ENCODE assay signal across 1 cellular context in the genomic region with DNA sequence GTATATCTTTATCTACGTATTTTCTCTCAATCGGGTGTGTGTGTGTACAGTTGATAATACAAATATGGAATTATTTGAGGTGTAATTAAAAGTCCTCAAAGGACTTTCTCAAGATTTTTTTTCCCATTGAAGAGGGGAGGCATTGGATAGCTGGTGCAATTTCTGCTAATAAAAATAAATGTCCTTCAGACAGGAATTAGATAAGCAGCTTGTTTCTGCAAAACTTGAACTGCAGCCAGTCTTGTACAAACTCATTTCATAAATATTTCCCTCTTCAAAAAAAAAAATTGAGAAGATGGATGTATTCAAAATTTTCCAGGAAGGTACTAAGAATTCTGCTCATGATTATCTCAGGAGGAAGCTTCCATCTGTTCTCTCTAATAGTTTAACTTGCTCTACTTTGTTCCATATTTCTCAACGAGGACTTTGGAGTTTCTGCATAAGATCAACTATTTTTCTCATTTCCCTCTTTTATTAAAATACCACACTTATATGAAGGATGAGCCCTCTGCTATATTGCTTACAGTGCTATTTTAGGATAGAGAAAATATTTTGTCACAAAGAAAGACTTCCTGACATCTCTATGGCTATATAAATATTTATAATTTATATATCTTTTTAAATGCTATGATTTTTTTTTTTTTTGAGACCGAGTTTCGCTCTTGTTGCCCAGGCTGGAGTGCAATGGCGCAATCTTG.
TF ChIP-seq lines count a peak whose summit lies in the region.

No MANE protein-coding gene starts in this region.

TF ChIP-seq in SK-N-SH, 30 proteins besides CTCF, POLR2A, EP300 and RAD21 (continued from another document):
- TF ChIP-seq TAF1 (IDR thresholded peaks at IDR 0.05; ENCODE audit: borderline replicate concordance, low read depth, low read length) (no peak), TEAD4 (IDR thresholded peaks at IDR 0.05; ENCODE audit: borderline replicate concordance, insufficient read depth) (peak; percentile 88), YY1 (IDR thresholded peaks at IDR 0.05; ENCODE audit: low read depth) (no peak), TCF12 (IDR thresholded peaks at IDR 0.05) (peak; percentile 92), FOSL2 (IDR thresholded peaks at IDR 0.05; ENCODE audit: borderline replicate concordance, low read depth) (peak; percentile 51; the same call in 1 of the 2 replicates), SIN3A (IDR thresholded peaks at IDR 0.05; ENCODE audit: borderline replicate concordance, low read depth, low read length) (no peak), MXI1 (IDR thresholded peaks at IDR 0.05; ENCODE audit: low read depth, low read length) (no peak), ELF1 (IDR thresholded peaks at IDR 0.05) (no peak), FOXJ3 (CRISPR knock-in tag; IDR thresholded peaks at IDR 0.05) (no peak), EZH2phosphoT487 (IDR thresholded peaks at IDR 0.05; ENCODE audit: borderline replicate concordance, low read depth) (no peak), POLR2AphosphoS5 (IDR thresholded peaks at IDR 0.05; ENCODE audit: low read depth, low read length) (peak; percentile 40; the same call in 1 of the 2 replicates), CHD2 (IDR thresholded peaks at IDR 0.05; ENCODE audit: low read length, partially characterized antibody) (no peak), NFIC (IDR thresholded peaks at IDR 0.05; ENCODE audit: borderline replicate concordance) (peak; percentile 97), RXRA (IDR thresholded peaks at IDR 0.05; ENCODE audit: borderline replicate concordance, low read depth) (peak; percentile 62; the same call in 1 of the 2 replicates), MEF2A (IDR thresholded peaks at IDR 0.05; ENCODE audit: borderline replicate concordance, low read depth) (no peak)
- TF ChIP-seq, protein P1, sequence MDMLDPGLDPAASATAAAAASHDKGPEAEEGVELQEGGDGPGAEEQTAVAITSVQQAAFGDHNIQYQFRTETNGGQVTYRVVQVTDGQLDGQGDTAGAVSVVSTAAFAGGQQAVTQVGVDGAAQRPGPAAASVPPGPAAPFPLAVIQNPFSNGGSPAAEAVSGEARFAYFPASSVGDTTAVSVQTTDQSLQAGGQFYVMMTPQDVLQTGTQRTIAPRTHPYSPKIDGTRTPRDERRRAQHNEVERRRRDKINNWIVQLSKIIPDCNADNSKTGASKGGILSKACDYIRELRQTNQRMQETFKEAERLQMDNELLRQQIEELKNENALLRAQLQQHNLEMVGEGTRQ (IDR thresholded peaks at IDR 0.05; ENCODE audit: borderline replicate concordance, low read depth, low read length) = no peak
- TF ChIP-seq, protein P2, sequence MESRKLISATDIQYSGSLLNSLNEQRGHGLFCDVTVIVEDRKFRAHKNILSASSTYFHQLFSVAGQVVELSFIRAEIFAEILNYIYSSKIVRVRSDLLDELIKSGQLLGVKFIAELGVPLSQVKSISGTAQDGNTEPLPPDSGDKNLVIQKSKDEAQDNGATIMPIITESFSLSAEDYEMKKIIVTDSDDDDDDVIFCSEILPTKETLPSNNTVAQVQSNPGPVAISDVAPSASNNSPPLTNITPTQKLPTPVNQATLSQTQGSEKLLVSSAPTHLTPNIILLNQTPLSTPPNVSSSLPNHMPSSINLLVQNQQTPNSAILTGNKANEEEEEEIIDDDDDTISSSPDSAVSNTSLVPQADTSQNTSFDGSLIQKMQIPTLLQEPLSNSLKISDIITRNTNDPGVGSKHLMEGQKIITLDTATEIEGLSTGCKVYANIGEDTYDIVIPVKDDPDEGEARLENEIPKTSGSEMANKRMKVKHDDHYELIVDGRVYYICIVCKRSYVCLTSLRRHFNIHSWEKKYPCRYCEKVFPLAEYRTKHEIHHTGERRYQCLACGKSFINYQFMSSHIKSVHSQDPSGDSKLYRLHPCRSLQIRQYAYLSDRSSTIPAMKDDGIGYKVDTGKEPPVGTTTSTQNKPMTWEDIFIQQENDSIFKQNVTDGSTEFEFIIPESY (IDR thresholded peaks at IDR 0.05; ENCODE audit: borderline replicate concordance, low read depth) = 0 out of 2 replicates have a peak, but pooled peaks have one; percentile 53
- TF ChIP-seq, protein P3, sequence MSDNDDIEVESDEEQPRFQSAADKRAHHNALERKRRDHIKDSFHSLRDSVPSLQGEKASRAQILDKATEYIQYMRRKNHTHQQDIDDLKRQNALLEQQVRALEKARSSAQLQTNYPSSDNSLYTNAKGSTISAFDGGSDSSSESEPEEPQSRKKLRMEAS (IDR thresholded peaks at IDR 0.05; ENCODE audit: low read depth) = peak; percentile 52; the same call in 1 of the 2 replicates
- TF ChIP-seq, protein P4, sequence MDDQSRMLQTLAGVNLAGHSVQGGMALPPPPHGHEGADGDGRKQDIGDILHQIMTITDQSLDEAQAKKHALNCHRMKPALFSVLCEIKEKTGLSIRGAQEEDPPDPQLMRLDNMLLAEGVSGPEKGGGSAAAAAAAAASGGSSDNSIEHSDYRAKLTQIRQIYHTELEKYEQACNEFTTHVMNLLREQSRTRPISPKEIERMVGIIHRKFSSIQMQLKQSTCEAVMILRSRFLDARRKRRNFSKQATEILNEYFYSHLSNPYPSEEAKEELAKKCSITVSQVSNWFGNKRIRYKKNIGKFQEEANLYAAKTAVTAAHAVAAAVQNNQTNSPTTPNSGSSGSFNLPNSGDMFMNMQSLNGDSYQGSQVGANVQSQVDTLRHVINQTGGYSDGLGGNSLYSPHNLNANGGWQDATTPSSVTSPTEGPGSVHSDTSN (IDR thresholded peaks at IDR 0.05) = peak; percentile 90
